8 cellular contexts compared by ENCODE assay signal in the genomic region with DNA sequence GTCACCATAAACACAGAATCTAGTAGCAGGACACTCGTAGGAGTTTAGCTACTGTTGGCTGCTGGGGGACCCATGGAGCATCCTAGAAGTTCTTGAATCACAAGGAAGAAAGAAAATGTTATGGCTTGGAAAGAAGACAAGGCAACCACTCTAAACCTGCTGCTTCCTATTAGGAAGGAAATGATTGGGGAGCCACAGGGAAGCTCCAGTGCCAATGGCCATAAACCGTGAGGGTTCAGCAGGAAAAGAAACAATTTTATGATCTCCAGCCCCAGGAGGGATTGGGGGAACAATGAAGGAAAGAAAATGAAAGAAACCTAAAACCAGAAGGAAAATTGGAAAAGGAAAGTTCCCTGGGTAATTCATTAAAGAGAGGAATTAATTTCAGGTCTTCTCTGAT.
"Had no signal": no experiment of that assay in that cellular context is flagged by ENCODE, and none has a peak within 500 bp of the region (broad histone marks: within the 10 kb centered on the region; RNA-seq: fewer than 3 reads in every experiment).

No MANE protein-coding gene starts in this region.

- H3K9me3 Mint-ChIP-seq: GM23338, H9, HFFc6 had no signal

- H3K4me3 Mint-ChIP-seq: GM23338, H9, HFFc6 had no signal

- ATAC-seq: GM23338, HCT116 had no signal

- H2AFZ ChIP-seq: GM23338 had no signal

- DNase-seq: GOT3, H7, H9, HCEC 1CT, HFFc6 had no signal

- H3K4me2 ChIP-seq: GM23338 had no signal

- H3K9me3 ChIP-seq: HAP-1 had no signal

- H3K4me1 ChIP-seq: HAP-1 had no signal

- H3K36me3 ChIP-seq: HAP-1 had no signal

- H3K27ac Mint-ChIP-seq: GM23338, H9, HFFc6 had no signal

- H3K4me3 ChIP-seq: GM23338, HAP-1 had no signal
